In the genomic region with DNA sequence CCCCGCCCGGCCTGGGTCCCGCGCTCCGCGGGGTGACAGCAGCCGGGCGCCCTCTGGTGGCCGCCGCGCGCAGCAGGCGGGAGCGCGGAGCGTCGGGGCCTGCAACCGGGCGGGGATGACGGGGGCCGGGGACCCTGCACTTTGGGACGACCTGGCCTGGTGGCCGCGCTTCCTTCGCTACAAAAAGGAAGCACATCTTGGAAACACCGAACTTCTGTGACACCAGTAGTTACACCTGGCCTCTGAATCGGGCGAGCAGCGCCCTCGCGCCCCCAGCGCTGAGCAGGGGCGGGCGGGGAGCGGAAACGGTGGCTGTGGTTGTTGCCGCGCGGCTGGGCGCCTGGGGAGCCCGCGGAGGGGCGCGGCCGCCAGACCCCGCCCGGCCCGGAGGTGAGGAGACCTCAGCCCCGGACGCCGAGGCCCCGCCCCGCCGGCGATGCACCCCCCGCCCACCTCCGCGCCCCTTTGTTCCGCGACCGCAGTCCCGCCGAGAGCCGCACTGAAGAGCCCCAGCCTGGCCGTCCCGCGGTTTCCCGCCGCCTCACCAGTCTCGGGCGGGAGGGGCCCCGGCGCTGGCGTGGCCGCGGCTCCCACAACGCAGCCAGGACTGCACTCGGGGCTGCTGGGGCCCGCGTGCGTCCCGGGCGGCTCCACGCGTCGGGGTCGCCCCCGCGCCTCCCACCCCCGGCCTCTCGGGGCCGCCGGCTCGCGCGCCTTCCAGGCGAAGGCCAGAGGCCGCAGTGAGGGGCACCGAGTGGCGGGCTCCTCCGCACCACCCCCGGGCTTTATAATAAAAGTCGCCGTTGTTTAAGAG, we compare ENCODE assay signal across 7 cellular contexts. TPM values are rescaled to one million over a fixed set of nuclear protein-coding genes. Genes with fewer than 3 reads are reported as not detected.
DNase-seq lines count a peak whose midpoint lies in the region; ATAC-seq, FAIRE-seq and TF ChIP-seq lines count a peak whose summit lies in the region.

No MANE protein-coding gene starts in this region.

- ATAC-seq in HG02610 (IDR thresholded peaks at IDR 0.05; ENCODE audit: unreplicated experiment) (peak; percentile 68), K562 (peak; percentile 89)

- TF ChIP-seq RAD21 in K562 (CRISPR knock-in tag; conservative IDR thresholded peaks at IDR 0.05 in 1 of 2, IDR thresholded peaks at IDR 0.05 in 1 of 2), result peak; percentile 92 to 99

- TF ChIP-seq POLR2A in K562 (conservative IDR thresholded peaks at IDR 0.05), result peak; percentile 63; the same call in 1 of the 2 replicates

- H3K9me3 ChIP-seq in K562 (replicated peaks; ENCODE audit: control insufficient read depth, insufficient read depth, low read depth, low read length), result no peaks in the 10 kb centered on the region

- DNase-seq in GM13976 (ENCODE audit: low spot score) (peak; percentile 90), NCI-H1092 (lab: John Stamatoyannopoulos, UW) (peak; percentile 72), T-helper 22 cell (ENCODE audit: low read depth) (peak; percentile 77), K562 (ENCODE audit: extremely low read depth in 1 of 4, low spot score in 3 of 4) (peak; percentile 89 to 97 (median 96)), iPS-NIHi7 (ENCODE audit: extremely low spot score) (peak; percentile 91)
- DNase-seq in stimulated activated CD4-positive, alpha-beta T cell treated with anti-CD3 and anti-CD28 coated beads, Interleukin-15, amount 100 ng/mL, for 1 hour (ENCODE audit: low read depth in 1 of 2, low spot score in 1 of 2), result peak; percentile 51 to 64

- no TSS peak for BruUV-seq in K562 (replicated peaks; lab: Mats Ljungman, UMichigan)

- WGBS in K562 (ENCODE audit: insufficient coverage, low coverage, missing lambda C conversion rate), result 0% methylated on average over 38 of the region's 104 CpGs

- peak overlapping the region; percentile 56 for H3K4me3 ChIP-seq in K562

- H3K4me1 ChIP-seq in K562 (replicated peaks in 1 of 2; ENCODE audit: control insufficient read depth in 2 of 2, insufficient read depth in 2 of 2, low read length in 2 of 2), result peaks cover 10 to 39% of the 10 kb centered on the region in 2 experiments; a peak in 3 of 5 replicates

- intact Hi-C loops in K562 (cut with micrococcal nuclease), result loop anchor here (1.0 to 10.0 kb wide), 5 partner anchors 57 to 483 kb away; a partner anchor contains a TSS

- CTCF ChIA-PET in K562 (lab: Yijun Ruan, JAX; ENCODE audit: low intra/inter-chr PET ratio), result interaction anchor here (0.6 to 3.5 kb wide), 10 partner anchors 9 to 647 kb away, joined by 3 to 56 read pairs (median 4); a partner anchor contains a TSS

- in situ Hi-C loops in GM13976 (cut with MboI; ENCODE audit: low sequenced_read_pairs, unreplicated experiment) (loop anchor here (5.0 kb wide), 1 partner anchor 54 kb away; no protein-coding TSS in a partner anchor), K562 (cut with MboI) (loop anchor here (5.0 to 10.0 kb wide), 2 partner anchors 134 to 647 kb away; no protein-coding TSS in a partner anchor)

- POLR2A ChIA-PET in K562 (lab: Yijun Ruan, JAX), result interaction anchor here (0.9 to 1.7 kb wide), 7 partner anchors 10 to 159 kb away, joined by 3 to 9 read pairs (median 5); a partner anchor contains a TSS

- no peaks in the 10 kb centered on the region for H3K79me2 ChIP-seq in K562 (ENCODE audit: control insufficient read depth, insufficient read depth, low read length)

- H3K9ac ChIP-seq in K562 (ENCODE audit: insufficient read depth in 1 of 2, low read depth in 2 of 2, low read length in 2 of 2), result peak overlapping the region; percentile 75 to 93

- no peaks in the 10 kb centered on the region for H3K36me3 ChIP-seq in K562 (ENCODE audit: control insufficient read depth, insufficient read depth, low read length)

- peak overlapping the region; percentile 81 for H3K4me2 ChIP-seq in K562 (ENCODE audit: insufficient read depth, low read length)

- peaks cover 4% of the 10 kb centered on the region; the same call in 1 of the 2 replicates for H4K20me1 ChIP-seq in K562 (replicated peaks; ENCODE audit: control insufficient read depth, insufficient read depth, low read length)

- no peak for FAIRE-seq in K562 (lab: Jason Lieb, UNC)

- H3K9me1 ChIP-seq in K562 (ENCODE audit: control insufficient read depth, insufficient read depth, low read length), result no peaks in the 10 kb centered on the region

- peak overlapping the region; percentile 83 for H3K27ac ChIP-seq in K562 (ENCODE audit: extremely low read depth, low read depth, low read length)

- H3K27me3 ChIP-seq in K562 (ENCODE audit: control insufficient read depth in 2 of 2, insufficient read depth in 2 of 2, low read length in 2 of 2), result no peaks in the 10 kb centered on the region

- H2AFZ ChIP-seq in K562 (ENCODE audit: low read depth, low read length), result peak overlapping the region; percentile 98

- TF ChIP-seq CTCF in GM13976 (IDR thresholded peaks at IDR 0.05; ENCODE audit: borderline replicate concordance, control extremely low read depth, extremely low read depth, insufficient read depth, missing control alignments), result peak; percentile 93
- peak; percentile 84 to 93 (median 87) for TF ChIP-seq CTCF in K562 (IDR thresholded peaks at IDR 0.05 in 2 of 3, conservative IDR thresholded peaks at IDR 0.05 in 1 of 3; ENCODE audit: insufficient read depth in 2 of 3, low read depth in 1 of 3, low read length in 3 of 3)

- no peak; the same call in 1 of the 2 replicates for TF ChIP-seq EP300 in K562 (IDR thresholded peaks at IDR 0.05; ENCODE audit: low read length)

TF ChIP-seq in K562, 482 proteins besides CTCF, POLR2A, EP300 and RAD21 (continues in another document):
- TF ChIP-seq KHSRP (IDR thresholded peaks at IDR 0.05) (no peak), NFE2 (IDR thresholded peaks at IDR 0.05; ENCODE audit: low read depth) (no peak), ZKSCAN1 (IDR thresholded peaks at IDR 0.05; ENCODE audit: low read depth, low read length) (no peak), ZNF239 (CRISPR knock-in tag; IDR thresholded peaks at IDR 0.05) (no peak), ZNF23 (CRISPR knock-in tag; IDR thresholded peaks at IDR 0.05) (no peak), ZFPM2 (CRISPR knock-in tag; IDR thresholded peaks at IDR 0.05) (no peak), ZNF785 (CRISPR knock-in tag; IDR thresholded peaks at IDR 0.05) (no peak), CBX2 (IDR thresholded peaks at IDR 0.05; ENCODE audit: insufficient read depth, low read length, poor library complexity, severe bottlenecking) (no peak), CTBP1 (IDR thresholded peaks at IDR 0.05; ENCODE audit: borderline replicate concordance) (peak; percentile 92), U2AF2 (optimal IDR thresholded peaks at IDR 0.05; ENCODE audit: low read depth, low read length) (no peak)
- TF ChIP-seq, protein P1, sequence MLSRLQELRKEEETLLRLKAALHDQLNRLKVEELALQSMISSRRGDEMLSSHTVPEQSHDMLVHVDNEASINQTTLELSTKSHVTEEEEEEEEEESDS (CRISPR knock-in tag; IDR thresholded peaks at IDR 0.05), result no peak
- TF ChIP-seq, protein P2, sequence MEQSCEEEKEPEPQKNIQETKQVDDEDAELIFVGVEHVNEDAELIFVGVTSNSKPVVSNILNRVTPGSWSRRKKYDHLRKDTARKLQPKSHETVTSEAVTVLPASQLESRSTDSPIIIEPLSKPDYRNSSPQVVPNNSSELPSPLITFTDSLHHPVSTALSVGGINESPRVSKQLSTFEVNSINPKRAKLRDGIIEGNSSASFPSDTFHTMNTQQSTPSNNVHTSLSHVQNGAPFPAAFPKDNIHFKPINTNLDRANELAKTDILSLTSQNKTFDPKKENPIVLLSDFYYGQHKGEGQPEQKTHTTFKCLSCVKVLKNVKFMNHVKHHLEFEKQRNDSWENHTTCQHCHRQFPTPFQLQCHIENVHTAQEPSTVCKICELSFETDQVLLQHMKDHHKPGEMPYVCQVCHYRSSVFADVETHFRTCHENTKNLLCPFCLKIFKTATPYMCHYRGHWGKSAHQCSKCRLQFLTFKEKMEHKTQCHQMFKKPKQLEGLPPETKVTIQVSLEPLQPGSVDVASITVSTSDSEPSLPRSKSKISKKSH (CRISPR knock-in tag; IDR thresholded peaks at IDR 0.05), result no peak
- TF ChIP-seq, protein P3, sequence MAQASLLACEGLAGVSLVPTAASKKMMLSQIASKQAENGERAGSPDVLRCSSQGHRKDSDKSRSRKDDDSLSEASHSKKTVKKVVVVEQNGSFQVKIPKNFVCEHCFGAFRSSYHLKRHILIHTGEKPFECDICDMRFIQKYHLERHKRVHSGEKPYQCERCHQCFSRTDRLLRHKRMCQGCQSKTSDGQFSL (CRISPR knock-in tag; IDR thresholded peaks at IDR 0.05), result no peak; the same call in 1 of the 2 replicates
- TF ChIP-seq, protein P3 (tag; IDR thresholded peaks at IDR 0.05), result no peak; a peak in 2 of 4 replicates

RNA-seq across cellular contexts. Expression of a gene that starts 59.3 kb away (rescaled TPM):
- total RNA-seq in K562 (2011; cell fraction: chromatin; rRNA removed; ENCODE audit: low replicate concordance), result 33.3 and 126 TPM in 2 replicates
- total RNA-seq in K562 (2011; cell fraction: nucleolus; rRNA removed), result 45.1 and 46.9 TPM in 2 replicates
- total RNA-seq in K562 (2011; cell fraction: nucleoplasm; rRNA removed), result 88.2 and 158 TPM in 2 replicates
- total RNA-seq in K562 (2014; rRNA removed), result 412 and 510 TPM in 2 replicates
- total RNA-seq in K562 (2014; rRNA removed; fragmentation: Illumina TruSeq; extraction: Trizol), result 517 and 565 TPM in 2 replicates
- total RNA-seq in K562 (2015; rRNA removed; fragmentation: Illumina TruSeq; extraction: Trizol), result 394 and 426 TPM in 2 replicates
- total RNA-seq in K562 (2021), result 808 and 835 TPM in 2 replicates
- 812 and 877 TPM in 2 replicates for polyA plus RNA-seq in K562 (2011; rRNA removed)
- 605 and 678 TPM in 2 replicates for polyA plus RNA-seq in K562 (2011; cell fraction: cytosol; rRNA removed)
- polyA plus RNA-seq in K562 (2011; cell fraction: nucleus; rRNA removed), result 136 and 194 TPM in 2 replicates
- polyA plus RNA-seq in K562 (2012), result 834 and 880 TPM in 2 replicates
- 758 and 923 TPM in 2 replicates for polyA plus RNA-seq in K562 (2014; fragmentation: Illumina TruSeq; extraction: Trizol)
- 100 to 1,000 TPM; 543 to 591 TPM for polyA plus RNA-seq in K562 (2014; fragmentation: Nextera tagmentation; extraction: Ambion mirVana)
- 975 and 1,083 TPM in 2 replicates for polyA plus RNA-seq in K562 (2014; rRNA removed)
- polyA minus RNA-seq in K562 (2011; rRNA and poly(A)+ RNA removed), result 127 and 157 TPM in 2 replicates
- 116 and 160 TPM in 2 replicates for polyA minus RNA-seq in K562 (2011; cell fraction: cytosol; rRNA and poly(A)+ RNA removed)
- polyA minus RNA-seq in K562 (2011; cell fraction: nucleus; rRNA and poly(A)+ RNA removed), result 24.4 and 52.3 TPM in 2 replicates

Comparison
In these comparisons a context has a peak if more than half of its experiments do, and no peak if none do; other contexts are left out.
1. Peak in every context shown above with its lines: DNase-seq, ATAC-seq, H3K4me3 ChIP-seq and H3K27ac ChIP-seq.